Comparison of ENCODE assay signal across 9 cellular contexts in the genomic region with DNA sequence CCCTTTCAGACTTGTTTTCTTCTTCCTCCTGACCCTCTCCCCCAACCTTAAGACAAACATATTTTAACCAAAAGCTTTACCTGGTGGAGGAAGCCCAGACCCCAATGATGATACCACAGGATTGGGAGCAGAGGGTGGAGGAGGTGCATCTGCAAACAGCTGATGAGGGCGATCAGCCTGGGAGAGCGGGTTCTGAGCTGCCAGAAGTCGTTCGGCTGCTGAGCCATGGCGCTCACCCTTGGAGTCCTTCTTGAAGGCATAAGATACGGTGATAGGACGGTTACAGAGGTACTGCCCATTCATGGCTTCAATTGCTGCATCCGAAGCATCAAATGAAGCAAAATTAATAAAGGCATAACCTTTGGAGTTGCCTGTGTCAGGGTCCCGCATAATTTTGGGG. TPM values are rescaled to one million over a fixed set of nuclear protein-coding genes. Genes with fewer than 3 reads are reported as not detected.
A peak's percentile ranks its signal among the peaks of the same experiment; 100 is the strongest.
DNase-seq lines count a peak whose midpoint lies in the region; ATAC-seq and TF ChIP-seq lines count a peak whose summit lies in the region.
"Had no signal": no experiment of that assay in that cellular context is flagged by ENCODE, and none has a peak within 500 bp of the region (broad histone marks: within the 10 kb centered on the region; RNA-seq: fewer than 3 reads in every experiment).

No MANE protein-coding gene starts in this region.

- H3K9ac ChIP-seq in adipocyte (ENCODE audit: low read length) = peak overlapping the region; percentile 97

- H3K36me3 ChIP-seq in ACC112 (ENCODE audit: insufficient read depth, low read length) (peaks cover 42% of the 10 kb centered on the region), HAP-1 (replicated peaks) (peaks cover 54% of the 10 kb centered on the region), adipocyte (ENCODE audit: control insufficient read depth, insufficient read depth, low read length, severe bottlenecking) (peaks cover 45% of the 10 kb centered on the region), adrenal gland (replicated peaks in 1 of 2) (peaks cover 0 to 50% of the 10 kb centered on the region in 2 donors)
- H3K36me3 ChIP-seq: uterus had no signal

- peaks cover 32% of the 10 kb centered on the region for H3K79me2 ChIP-seq in ACC112 (ENCODE audit: control insufficient read depth, insufficient read depth, low read length, unreplicated experiment)

- H3K9me3 Mint-ChIP-seq in mesothelial cell of epicardium = no peaks in the 10 kb centered on the region

- H3K27me3 Mint-ChIP-seq in mesothelial cell of epicardium (ENCODE audit: low read depth) = no peaks in the 10 kb centered on the region

- peaks cover 41% of the 10 kb centered on the region for H3K4me1 ChIP-seq in ACC112 (ENCODE audit: control insufficient read depth, insufficient read depth, low read length, unreplicated experiment)
- H3K4me1 ChIP-seq in HAP-1 = peaks cover 9% of the 10 kb centered on the region
- peaks cover 32% of the 10 kb centered on the region for H3K4me1 ChIP-seq in adipocyte (ENCODE audit: control insufficient read depth, insufficient read depth, low read length)
- peaks cover 13 to 38% of the 10 kb centered on the region in 2 donors for H3K4me1 ChIP-seq in adrenal gland (replicated peaks in 1 of 2)

- H3K27ac ChIP-seq in ACC112 (ENCODE audit: low read depth, low read length) = no peak overlapping the region
- no peak overlapping the region for H3K27ac ChIP-seq in adrenal gland

- no peaks in the 10 kb centered on the region for H3K27me3 ChIP-seq in ACC112 (ENCODE audit: insufficient read depth, low read length)
- H3K27me3 ChIP-seq in HAP-1 (ENCODE audit: low read depth) = no peaks in the 10 kb centered on the region
- no peaks in the 10 kb centered on the region for H3K27me3 ChIP-seq in adipocyte (replicated peaks; ENCODE audit: control insufficient read depth, insufficient read depth, low read length)
- no peaks in the 10 kb centered on the region for H3K27me3 ChIP-seq in adrenal gland
- H3K27me3 ChIP-seq: uterus had no signal

- TF ChIP-seq POLR2A in adrenal gland (IDR thresholded peaks at IDR 0.05) = no peak

- in situ Hi-C loops in HAP-1 (cut with MboI; ENCODE audit: low sequenced_read_pairs) = no loop called here

- no peak for DNase-seq in HAP-1 (ENCODE audit: low spot score in 2 of 2)
- DNase-seq in adipocyte (ENCODE audit: low read depth) = no peak
- no peak for DNase-seq in mesothelial cell of epicardium (ENCODE audit: low spot score in 2 of 2, unreplicated experiment in 2 of 2)
- DNase-seq in adrenal gland = no peak
- no peak for DNase-seq in NCI-H748 (lab: John Stamatoyannopoulos, UW; ENCODE audit: unreplicated experiment)
- DNase-seq: uterus had no signal

- no peak overlapping the region for H2AFZ ChIP-seq in ACC112 (ENCODE audit: low read length, unreplicated experiment)

- no peak for TF ChIP-seq CTCF in mesothelial cell of epicardium (IDR thresholded peaks at IDR 0.05; ENCODE audit: unreplicated experiment)
- no peak for TF ChIP-seq CTCF in adrenal gland (IDR thresholded peaks at IDR 0.05)

- no peak for ATAC-seq in GM19324 (IDR thresholded peaks at IDR 0.05; ENCODE audit: low FRiP score, unreplicated experiment)
- ATAC-seq in HG03159 (IDR thresholded peaks at IDR 0.05; ENCODE audit: unreplicated experiment) = no peak

- intact Hi-C loops in adrenal gland (cut with DNase I) = no loop called here

- H3K36me3 Mint-ChIP-seq in mesothelial cell of epicardium = peaks cover 44% of the 10 kb centered on the region

- peak overlapping the region; percentile 98 for H3K4me3 ChIP-seq in ACC112 (ENCODE audit: low read depth, low read length)
- H3K4me3 ChIP-seq in HAP-1 = peak overlapping the region; percentile 93; the same call in 1 of the 2 replicates
- H3K4me3 ChIP-seq in adipocyte (ENCODE audit: low read length) = peak overlapping the region; percentile 95
- H3K4me3 ChIP-seq in adrenal gland = peak overlapping the region in 1 of 4 donors; percentile 82

- no peaks in the 10 kb centered on the region for H3K9me3 ChIP-seq in HAP-1
- H3K9me3 ChIP-seq in adipocyte (ENCODE audit: control insufficient read depth, low read length) = no peaks in the 10 kb centered on the region
- H3K9me3 ChIP-seq in adrenal gland (replicated peaks in 1 of 3) = no peaks in the 10 kb centered on the region
- H3K9me3 ChIP-seq: uterus had no signal

- peaks cover 35% of the 10 kb centered on the region for H3K4me1 Mint-ChIP-seq in mesothelial cell of epicardium

- no peak overlapping the region for H3K27ac Mint-ChIP-seq in mesothelial cell of epicardium

- H3K4me3 Mint-ChIP-seq in mesothelial cell of epicardium = peak overlapping the region; percentile 99

- WGBS in adrenal gland, 4 donors = 91 to 94% (median 93%) methylated on average over 2 to 9 of the region's 9 CpGs

RNA-seq across cellular contexts. Expression of a gene that starts 1.3 kb away (rescaled TPM):
- 68.7 to 72.8 TPM (median 69.2 TPM) in 3 replicates for total RNA-seq in mesothelial cell of epicardium
- total RNA-seq in adrenal gland = 10 to 100 TPM; 10.2 to 59.3 (median 35.5) TPM
- 10 to 100 TPM; 41.0 to 83.6 (median 57.5) TPM for polyA plus RNA-seq in adrenal gland

RNA-seq across cellular contexts. Expression of a gene that starts 8.7 kb away (rescaled TPM):
- total RNA-seq in mesothelial cell of epicardium (19.1 to 20.3 TPM (median 19.6 TPM) in 3 replicates), adrenal gland (10 to 100 TPM in 4 of 8 donors, 1 to 10 TPM in 4; 2.8 to 31.8 (median 9.1) TPM)
- 10 to 100 TPM; 11.1 to 24.1 (median 12.8) TPM for polyA plus RNA-seq in adrenal gland

RNA-seq across cellular contexts. Expression of a gene that starts 10.4 kb away (rescaled TPM):
- total RNA-seq in mesothelial cell of epicardium (35.1 to 39.3 TPM (median 37.4 TPM) in 3 replicates), adrenal gland (10 to 100 TPM; 21.6 to 70.6 (median 40.2) TPM)
- 10 to 100 TPM; 52.6 to 70.0 (median 60.2) TPM for polyA plus RNA-seq in adrenal gland

RNA-seq across cellular contexts. Expression of a gene that starts 26.9 kb away (rescaled TPM):
- 11.6 to 12.4 TPM (median 11.7 TPM) in 3 replicates for total RNA-seq in mesothelial cell of epicardium
- 10 to 100 TPM; 12.3 to 63.8 (median 31.9) TPM for total RNA-seq in adrenal gland
- 10 to 100 TPM; 12.2 to 50.2 (median 41.0) TPM for polyA plus RNA-seq in adrenal gland
